Comparison of ENCODE assay signal across 9 cellular contexts in genomic region chr14:67285876-67286452, GRCh38. TPM values are rescaled to one million over a fixed set of nuclear protein-coding genes. Genes with fewer than 3 reads are reported as not detected.
DNase-seq lines count a peak whose midpoint lies in the region; ATAC-seq and TF ChIP-seq lines count a peak whose summit lies in the region.
"Had no signal": no experiment of that assay in that cellular context is flagged by ENCODE, and none has a peak within 500 bp of the region (broad histone marks: within the 10 kb centered on the region; RNA-seq: fewer than 3 reads in every experiment).

No MANE protein-coding gene starts in this region.

- H3K27me3 ChIP-seq in ascending aorta (no peaks in the 10 kb centered on the region), kidney epithelial cell (ENCODE audit: control insufficient read depth, insufficient read depth, low read length) (no peaks in the 10 kb centered on the region)
- H3K27me3 ChIP-seq: BLaER1 had no signal

- ATAC-seq in mucosa of descending colon (no peak), GM21447 (IDR thresholded peaks at IDR 0.05; ENCODE audit: unreplicated experiment) (no peak)

- no peak overlapping the region for H3K4me3 ChIP-seq in ascending aorta
- no peak overlapping the region for H3K4me3 ChIP-seq in kidney epithelial cell (ENCODE audit: low read depth, low read length)
- H3K4me3 ChIP-seq in mucosa of descending colon: no peak overlapping the region
- H3K4me3 ChIP-seq: BLaER1 had no signal

- peak; percentile 31 to 61 (median 54) for TF ChIP-seq CTCF in ascending aorta (IDR thresholded peaks at IDR 0.05)
- peak; percentile 21 for TF ChIP-seq CTCF in kidney epithelial cell (IDR thresholded peaks at IDR 0.05; ENCODE audit: insufficient read depth, low read length, poor library complexity, severe bottlenecking)
- no peak for TF ChIP-seq CTCF in mucosa of descending colon (IDR thresholded peaks at IDR 0.05)

- no peaks in the 10 kb centered on the region for H3K9me3 ChIP-seq in ascending aorta
- H3K9me3 ChIP-seq in mucosa of descending colon: no peaks in the 10 kb centered on the region
- H3K9me3 ChIP-seq: BLaER1 had no signal

- H3K4me1 ChIP-seq in ascending aorta (no peaks in the 10 kb centered on the region), mucosa of descending colon (ENCODE audit: low read depth) (no peaks in the 10 kb centered on the region)
- H3K4me1 ChIP-seq: BLaER1 had no signal

- intact Hi-C loops in ascending aorta (cut with DNase I) (loop anchor here (1.0 to 5.0 kb wide), 2 partner anchors 44 to 120 kb away; partner anchors contain the start of gene PALS1), mucosa of descending colon (cut with DNase I, micrococcal nuclease) (loop anchor here (5.0 kb wide), 1 partner anchor 119 kb away; no protein-coding TSS in a partner anchor)

- peak; percentile 39 for DNase-seq in NCI-H1436 (lab: John Stamatoyannopoulos, UW)
- DNase-seq in NCI-H1436 treated with DMSO at 0.1 percent for 48 hours (lab: John Stamatoyannopoulos, UW): no peak
- DNase-seq in NCI-H2029 treated with DMSO at 0.1 percent for 48 hours (lab: John Stamatoyannopoulos, UW): peak; percentile 1
- DNase-seq in ascending aorta (ENCODE audit: low spot score in 2 of 2): no peak
- DNase-seq in kidney epithelial cell (ENCODE audit: low read depth): no peak
- DNase-seq in stimulated activated CD4-positive, alpha-beta T cell treated with anti-CD3 and anti-CD28 coated beads, Interleukin-15, amount 100 ng/mL, for 24 hours: no peak
- no peak for DNase-seq in mucosa of descending colon

- no peaks in the 10 kb centered on the region for H3K36me3 ChIP-seq in ascending aorta
- no peaks in the 10 kb centered on the region for H3K36me3 ChIP-seq in kidney epithelial cell (ENCODE audit: control insufficient read depth, insufficient read depth, low read length)
- no peaks in the 10 kb centered on the region for H3K36me3 ChIP-seq in mucosa of descending colon (ENCODE audit: low read depth)
- H3K36me3 ChIP-seq: BLaER1 had no signal

- no peak overlapping the region for H3K27ac ChIP-seq in ascending aorta
- H3K27ac ChIP-seq: BLaER1 had no signal

RNA-seq across cellular contexts. Expression of gene PALS1, which starts 44.7 kb away (rescaled TPM):
- total RNA-seq in ascending aorta (155 TPM), kidney epithelial cell (16.2 and 25.3 TPM in 2 replicates), mucosa of descending colon (10 to 100 TPM; 37.0 to 55.2 (median 44.3) TPM)

Comparison
In these comparisons a context has a peak if more than half of its experiments do, and no peak if none do; other contexts are left out.
1. DNase-seq: peak in NCI-H1436 (single experiment) and NCI-H2029 treated with DMSO at 0.1 percent for 48 hours (single experiment); none in NCI-H1436 treated with DMSO at 0.1 percent for 48 hours (single experiment), ascending aorta (0 of 2), kidney epithelial cell (single experiment), stimulated activated CD4-positive, alpha-beta T cell treated with anti-CD3 and anti-CD28 coated beads, Interleukin-15, amount 100 ng/mL, for 24 hours (single experiment) and mucosa of descending colon (0 of 3).